20 cellular contexts compared by ENCODE assay signal in the genomic region with DNA sequence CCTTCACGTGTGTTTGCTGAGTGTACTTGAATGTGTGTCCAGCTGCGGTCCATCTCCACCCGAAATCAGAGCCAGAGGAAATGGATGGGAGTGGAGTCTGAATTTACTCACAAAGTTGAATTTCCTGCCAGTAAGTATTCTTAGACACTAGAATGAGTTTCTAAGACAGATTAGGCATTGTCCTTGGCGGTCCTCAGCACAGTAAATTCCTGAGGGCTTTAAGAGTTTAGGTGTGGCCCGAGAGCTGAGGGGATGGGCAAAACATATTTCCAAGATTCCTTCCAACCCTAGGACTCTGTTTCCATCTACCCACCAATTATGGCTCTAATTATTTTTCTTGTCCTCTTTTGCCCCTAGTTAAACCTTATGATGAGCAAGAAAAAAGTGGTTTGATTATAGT.
A peak's percentile ranks its signal among the peaks of the same experiment; 100 is the strongest.
DNase-seq lines count a peak whose midpoint lies in the region; ATAC-seq, FAIRE-seq and TF ChIP-seq lines count a peak whose summit lies in the region.
"Had no signal": no experiment of that assay in that cellular context is flagged by ENCODE, and none has a peak within 500 bp of the region (broad histone marks: within the 10 kb centered on the region; RNA-seq: fewer than 3 reads in every experiment).

No MANE protein-coding gene starts in this region.

- no peaks in the 10 kb centered on the region for H3K27me3 ChIP-seq in astrocyte (ENCODE audit: insufficient read depth, low read length)

- no peak overlapping the region for H3K9ac ChIP-seq in astrocyte (ENCODE audit: low read length)

- H3K27ac ChIP-seq in astrocyte (ENCODE audit: low read depth, low read length): no peak overlapping the region
- H3K27ac ChIP-seq: HL-60, VCaP had no signal

- DNase-seq in EH (ENCODE audit: low read depth): peak; percentile 62
- peak; percentile 9 for DNase-seq in astrocyte (ENCODE audit: low read depth)
- DNase-seq in iris pigment epithelial cell (ENCODE audit: low read depth): peak; percentile 63
- DNase-seq in type B pancreatic cell (ENCODE audit: extremely low spot score, unreplicated experiment): no peak
- DNase-seq in NCI-H2227 treated with DMSO at 0.1 percent for 48 hours (lab: John Stamatoyannopoulos, UW): no peak
- no peak for DNase-seq in activated CD8-positive, alpha-beta T cell treated with anti-CD3 and anti-CD28 coated beads for 36 hours
- no peak for DNase-seq in globus pallidus (ENCODE audit: low spot score)
- DNase-seq: activated naive CD8-positive, alpha-beta T cell treated with anti-CD3 and anti-CD28 coated beads, Interleukin-2, amount 10 ng/mL, durations not matched to agents 7 days and 5 days; caudate nucleus; DMS79; effector memory CD8-positive, alpha-beta T cell; foreskin fibroblast; KBM-7; mesendoderm; NCI-H1105; NK-92 treated with Interleukin-12 subunit alpha and Interleukin-12 subunit beta, amount 100 ng/mL, for 24 hours had no signal

- no peaks in the 10 kb centered on the region for H3K79me2 ChIP-seq in astrocyte (ENCODE audit: insufficient read depth, low read length)

- H3K4me2 ChIP-seq in astrocyte (ENCODE audit: low read length): no peak overlapping the region
- H3K4me2 ChIP-seq: GM23338 had no signal

- H3K9me3 ChIP-seq in astrocyte (ENCODE audit: insufficient read depth, low read depth, low read length): no peaks in the 10 kb centered on the region

- no peak overlapping the region for H3K27ac Mint-ChIP-seq in astrocyte (ENCODE audit: unreplicated experiment)
- H3K27ac Mint-ChIP-seq in type B pancreatic cell: peak overlapping the region; percentile 77
- no peak overlapping the region for H3K27ac Mint-ChIP-seq in activated CD8-positive, alpha-beta T cell treated with anti-CD3 and anti-CD28 coated beads for 36 hours
- H3K27ac Mint-ChIP-seq: activated naive CD8-positive, alpha-beta T cell treated with anti-CD3 and anti-CD28 coated beads, Interleukin-2, amount 10 ng/mL, durations not matched to agents 7 days and 5 days; effector memory CD8-positive, alpha-beta T cell; GM23338 had no signal

- H3K27me3 Mint-ChIP-seq in astrocyte (ENCODE audit: low read depth, unreplicated experiment) (no peaks in the 10 kb centered on the region), type B pancreatic cell (no peaks in the 10 kb centered on the region)
- peaks cover 1% of the 10 kb centered on the region for H3K27me3 Mint-ChIP-seq in activated CD8-positive, alpha-beta T cell treated with anti-CD3 and anti-CD28 coated beads for 36 hours

- CTCF ChIA-PET in activated CD8-positive, alpha-beta T cell treated with anti-CD3 and anti-CD28 coated beads for 36 hours (lab: Charles Lee): interaction anchor here (1.2 to 1.3 kb wide), 2 partner anchors 13 to 41 kb away, joined by 3 read pairs; no protein-coding TSS in a partner anchor

- no peak for TF ChIP-seq CTCF in astrocyte (IDR thresholded peaks at IDR 0.05; ENCODE audit: insufficient read depth, low read depth, low read length)
- no peak for TF ChIP-seq CTCF in type B pancreatic cell (conservative IDR thresholded peaks at IDR 0.05)
- TF ChIP-seq CTCF in activated CD8-positive, alpha-beta T cell treated with anti-CD3 and anti-CD28 coated beads for 36 hours (IDR thresholded peaks at IDR 0.05): no peak

- intact Hi-C loops in activated CD8-positive, alpha-beta T cell treated with anti-CD3 and anti-CD28 coated beads for 36 hours (cut with micrococcal nuclease): no loop called here

- peaks cover 3% of the 10 kb centered on the region for H3K9me3 Mint-ChIP-seq in astrocyte (ENCODE audit: unreplicated experiment)
- no peaks in the 10 kb centered on the region for H3K9me3 Mint-ChIP-seq in type B pancreatic cell
- H3K9me3 Mint-ChIP-seq in activated CD8-positive, alpha-beta T cell treated with anti-CD3 and anti-CD28 coated beads for 36 hours: no peaks in the 10 kb centered on the region
- H3K9me3 Mint-ChIP-seq: activated naive CD8-positive, alpha-beta T cell treated with anti-CD3 and anti-CD28 coated beads, Interleukin-2, amount 10 ng/mL, durations not matched to agents 7 days and 5 days; effector memory CD8-positive, alpha-beta T cell; GM23338 had no signal

- H3K4me1 Mint-ChIP-seq in astrocyte (ENCODE audit: low read depth, unreplicated experiment): no peaks in the 10 kb centered on the region
- H3K4me1 Mint-ChIP-seq in type B pancreatic cell (ENCODE audit: unreplicated experiment): peaks cover 10% of the 10 kb centered on the region
- no peaks in the 10 kb centered on the region for H3K4me1 Mint-ChIP-seq in activated CD8-positive, alpha-beta T cell treated with anti-CD3 and anti-CD28 coated beads for 36 hours (ENCODE audit: low read depth)
- H3K4me1 Mint-ChIP-seq: activated naive CD8-positive, alpha-beta T cell treated with anti-CD3 and anti-CD28 coated beads, Interleukin-2, amount 10 ng/mL, durations not matched to agents 7 days and 5 days; CD14-positive monocyte; GM23338 had no signal

- no peak for ATAC-seq in activated CD8-positive, alpha-beta T cell treated with anti-CD3 and anti-CD28 coated beads for 36 hours
- ATAC-seq: effector memory CD8-positive, alpha-beta T cell; GM23338 had no signal

- POLR2A ChIA-PET in activated CD8-positive, alpha-beta T cell treated with anti-CD3 and anti-CD28 coated beads for 36 hours (lab: Charles Lee): no interaction called here

- H3K4me3 Mint-ChIP-seq in astrocyte (ENCODE audit: unreplicated experiment) (no peak overlapping the region), type B pancreatic cell (peak overlapping the region; percentile 41)
- no peak overlapping the region for H3K4me3 Mint-ChIP-seq in activated CD8-positive, alpha-beta T cell treated with anti-CD3 and anti-CD28 coated beads for 36 hours
- H3K4me3 Mint-ChIP-seq: activated naive CD8-positive, alpha-beta T cell treated with anti-CD3 and anti-CD28 coated beads, Interleukin-2, amount 10 ng/mL, durations not matched to agents 7 days and 5 days; CD14-positive monocyte; effector memory CD8-positive, alpha-beta T cell; GM23338 had no signal

- no peaks in the 10 kb centered on the region for H3K4me1 ChIP-seq in astrocyte (ENCODE audit: insufficient read depth, low read length)

- H3K4me3 ChIP-seq in astrocyte (ENCODE audit: insufficient read depth, low read depth, low read length): no peak overlapping the region
- H3K4me3 ChIP-seq: GM23338 had no signal

- H2AFZ ChIP-seq in astrocyte (ENCODE audit: low read depth, low read length): no peak overlapping the region
- H2AFZ ChIP-seq: GM23338 had no signal

- H3K36me3 ChIP-seq in astrocyte (ENCODE audit: insufficient read depth, low read length): no peaks in the 10 kb centered on the region

- no peaks in the 10 kb centered on the region for H4K20me1 ChIP-seq in astrocyte (ENCODE audit: insufficient read depth, low read length)

- peaks cover 11% of the 10 kb centered on the region for H3K36me3 Mint-ChIP-seq in astrocyte (ENCODE audit: low read depth, unreplicated experiment)
- no peaks in the 10 kb centered on the region for H3K36me3 Mint-ChIP-seq in type B pancreatic cell
- no peaks in the 10 kb centered on the region for H3K36me3 Mint-ChIP-seq in activated CD8-positive, alpha-beta T cell treated with anti-CD3 and anti-CD28 coated beads for 36 hours (ENCODE audit: low read depth)
- H3K36me3 Mint-ChIP-seq: activated naive CD8-positive, alpha-beta T cell treated with anti-CD3 and anti-CD28 coated beads, Interleukin-2, amount 10 ng/mL, durations not matched to agents 7 days and 5 days; CD14-positive monocyte had no signal

- no peak for FAIRE-seq in astrocyte (lab: Jason Lieb, UNC)

Comparison
In these comparisons a context has a peak if more than half of its experiments do, and no peak if none do; other contexts are left out.
1. DNase-seq: peak in EH (single experiment), astrocyte (single experiment) and iris pigment epithelial cell (single experiment); none in type B pancreatic cell (single experiment), NCI-H2227 treated with DMSO at 0.1 percent for 48 hours (single experiment), activated CD8-positive, alpha-beta T cell treated with anti-CD3 and anti-CD28 coated beads for 36 hours (single experiment) and globus pallidus (single experiment).